ENCODE assay signal across 9 cellular contexts in the genomic region with DNA sequence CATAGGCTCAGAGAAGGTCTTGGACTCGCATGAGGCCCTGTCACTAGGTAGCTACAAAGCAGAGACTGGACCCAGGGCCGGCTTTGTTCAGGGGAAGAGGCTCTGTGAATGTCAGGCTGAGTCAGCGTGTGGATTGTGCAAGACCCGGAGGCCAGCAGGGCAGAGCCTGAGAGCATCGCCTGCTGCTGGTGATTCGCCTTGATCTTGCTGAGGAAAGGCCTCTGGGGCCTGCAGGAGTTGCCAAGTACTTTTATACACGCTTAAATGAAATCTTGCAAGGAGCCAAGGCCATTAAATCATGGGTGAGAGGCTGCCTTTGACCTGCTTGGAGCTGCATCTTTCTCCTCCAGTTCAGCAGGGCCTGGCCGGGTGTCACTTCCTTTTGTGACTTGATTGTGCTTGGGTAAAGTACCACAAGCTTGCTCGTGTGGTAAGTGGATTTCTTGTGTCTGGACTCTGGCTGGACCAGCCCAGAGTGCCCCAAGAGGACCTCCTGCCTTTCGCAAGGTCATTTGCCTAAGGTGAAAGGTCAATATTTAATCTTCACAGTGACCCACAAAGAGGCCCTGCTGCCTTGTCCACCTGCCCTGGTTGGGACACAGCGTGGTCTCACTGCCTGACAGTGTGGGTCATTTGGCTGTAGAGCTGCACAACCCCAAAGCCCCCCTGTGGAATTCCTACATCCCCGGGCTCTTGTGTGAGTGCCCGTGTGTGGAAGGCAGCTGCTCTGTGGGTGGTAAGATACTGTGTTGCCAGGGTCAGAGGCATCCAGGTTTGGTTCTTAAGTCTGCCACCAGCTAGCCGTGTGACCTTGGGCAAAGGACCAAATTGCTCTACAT. TPM values are rescaled to one million over a fixed set of nuclear protein-coding genes. Genes with fewer than 3 reads are reported as not detected.
DNase-seq lines count a peak whose midpoint lies in the region; ATAC-seq and TF ChIP-seq lines count a peak whose summit lies in the region.
"Had no signal": no experiment of that assay in that cellular context is flagged by ENCODE, and none has a peak within 500 bp of the region (broad histone marks: within the 10 kb centered on the region; RNA-seq: fewer than 3 reads in every experiment).

No MANE protein-coding gene starts in this region.

- CTCF ChIA-PET in T-cell (lab: Charles Lee) = interaction anchor here (0.6 to 3.8 kb wide), 10 partner anchors 12 to 424 kb away, joined by 3 to 29 read pairs (median 3); no protein-coding TSS in a partner anchor

- TF ChIP-seq CTCF in astrocyte of the cerebellum (IDR thresholded peaks at IDR 0.05; ENCODE audit: low read depth, low read length, missing control alignments) = no peak
- no peak for TF ChIP-seq CTCF in sigmoid colon (IDR thresholded peaks at IDR 0.05)

- no peaks in the 10 kb centered on the region for H3K36me3 ChIP-seq in sigmoid colon

- H3K27ac ChIP-seq in sigmoid colon = peak overlapping the region; percentile 77 to 90 (median 82)

- peaks cover 98 to 100% (median 99%) of the 10 kb centered on the region in 3 donors for H3K4me1 Mint-ChIP-seq in T-cell

- H3K9me3 Mint-ChIP-seq in T-cell = peaks cover 0 to 8% (median 6%) of the 10 kb centered on the region in 3 donors

- H3K4me3 ChIP-seq in astrocyte of the cerebellum (ENCODE audit: low read depth, low read length) (no peak overlapping the region), sigmoid colon (no peak overlapping the region)

- no peaks in the 10 kb centered on the region for H3K27me3 ChIP-seq in sigmoid colon

- H3K27me3 Mint-ChIP-seq in T-cell = no peaks in the 10 kb centered on the region

- H3K4me3 Mint-ChIP-seq in T-cell = peak overlapping the region; percentile 53 to 80 (median 62)

- H3K27ac Mint-ChIP-seq in T-cell = peak overlapping the region; percentile 95 to 99

- 33 to 38% methylated on average over 14 of the region's 14 CpGs for WGBS in sigmoid colon, 2 donors

- peak; percentile 43 to 57 for DNase-seq in activated CD4-positive, alpha-beta T cell treated with anti-CD3 and anti-CD28 coated beads for 24 hours (ENCODE audit: low read depth in 2 of 2)
- DNase-seq in activated CD4-positive, alpha-beta T cell treated with anti-CD3 and anti-CD28 coated beads for 1 hour = no peak
- DNase-seq in T-cell = peak in 9 of 34 experiments; percentile 27 to 59 (median 35)
- DNase-seq in astrocyte of the cerebellum (ENCODE audit: low read depth) = peak; percentile 93
- peak; percentile 42 to 75 for DNase-seq in hippocampal formation (lab: John Stamatoyannopoulos, UW)
- DNase-seq in sigmoid colon = peak; percentile 99
- DNase-seq in NCI-H510A (lab: John Stamatoyannopoulos, UW) = no peak
- DNase-seq: DND-41 had no signal

- peaks cover 38% of the 10 kb centered on the region for H3K36me3 Mint-ChIP-seq in T-cell

- peak in 2 of 4 donors; percentile 56 to 68 for TF ChIP-seq EP300 in sigmoid colon (IDR thresholded peaks at IDR 0.05)

- in situ Hi-C loops in astrocyte of the cerebellum (cut with HindIII; ENCODE audit: low sequenced_read_pairs) = no loop called here

- no peaks in the 10 kb centered on the region for H3K9me3 ChIP-seq in sigmoid colon

- POLR2A ChIA-PET in T-cell (lab: Charles Lee) = interaction anchor here in 1 of 2 donors (0.6 kb wide), 1 partner anchor 1175 kb away, joined by 3 read pairs; no protein-coding TSS in a partner anchor

- peak; percentile 35 to 71 (median 60) for ATAC-seq in T-cell (replicated peaks in 1 of 4)
- no peak for ATAC-seq in GM18511 (IDR thresholded peaks at IDR 0.05; ENCODE audit: unreplicated experiment)

- no peak for TF ChIP-seq POLR2A in sigmoid colon (IDR thresholded peaks at IDR 0.05)

- intact Hi-C loops in sigmoid colon (cut with DNase I) = loop anchor here (1.0 kb wide), 1 partner anchor 45 kb away; a partner anchor contains a TSS

- H3K4me1 ChIP-seq in sigmoid colon = peaks cover 0 to 61% (median 53%) of the 10 kb centered on the region in 4 donors

RNA-seq across cellular contexts. Expression of a gene that starts 38.6 kb away (rescaled TPM):
- total RNA-seq in T-cell (under 1 TPM; 0.12 to 0.26 (median 0.23) TPM), sigmoid colon (under 1 TPM in 1 of 4 donors, not detected in 3; 0.33 TPM)
- under 1 TPM in 1 of 3 donors, not detected in 2; 0.06 TPM for polyA plus RNA-seq in sigmoid colon

RNA-seq across cellular contexts. Expression of a gene that starts 44.9 kb away (rescaled TPM):
- total RNA-seq in T-cell (100 to 1,000 TPM; 130 to 204 (median 194) TPM), sigmoid colon (10 to 100 TPM; 22.0 to 29.9 (median 23.9) TPM)
- polyA plus RNA-seq in sigmoid colon = 10 to 100 TPM; 12.0 to 67.3 (median 14.1) TPM

Comparison
In these comparisons a context has a peak if more than half of its experiments do, and no peak if none do; other contexts are left out.
1. DNase-seq: peak in activated CD4-positive, alpha-beta T cell treated with anti-CD3 and anti-CD28 coated beads for 24 hours (2 of 2), astrocyte of the cerebellum (single experiment), hippocampal formation (2 of 2) and sigmoid colon (single experiment); none in activated CD4-positive, alpha-beta T cell treated with anti-CD3 and anti-CD28 coated beads for 1 hour (single experiment) and NCI-H510A (single experiment).
2. RNA of a gene that starts 44.9 kb away (total RNA-seq): 130 to 204 TPM in T-cell; 22.0 to 29.9 TPM in sigmoid colon; every median in the first group is over 4 times any median in the second.